2 cellular contexts compared by ENCODE assay signal in the genomic region with DNA sequence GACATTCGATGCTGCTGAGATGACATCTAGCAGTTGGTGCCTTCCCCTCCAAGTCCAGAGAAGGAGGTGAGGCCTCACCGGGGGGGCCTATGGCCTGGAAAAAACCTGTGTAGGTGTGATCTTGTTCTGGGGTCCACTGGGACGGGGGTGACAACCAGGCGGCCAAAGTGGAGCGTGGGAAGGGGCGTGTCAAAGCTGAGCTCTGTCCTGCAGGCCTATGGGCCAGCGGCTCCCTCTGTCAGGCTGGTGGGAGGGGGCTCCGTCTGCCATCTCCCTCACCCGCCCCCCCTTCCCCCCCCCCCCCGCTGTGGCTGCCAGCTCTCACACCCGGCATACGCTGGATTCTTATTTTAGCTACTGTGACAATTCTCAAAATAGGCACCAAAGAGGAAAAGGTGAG.
TF ChIP-seq lines count a peak whose summit lies in the region.

No MANE protein-coding gene starts in this region.

TF ChIP-seq in GM23338, 12 proteins besides CTCF, POLR2A, EP300 and RAD21 (continues in another document):
- TF ChIP-seq POLR2AphosphoS5 (IDR thresholded peaks at IDR 0.05; ENCODE audit: low read depth) (no peak), EZH2 (IDR thresholded peaks at IDR 0.05; ENCODE audit: low read depth, unreplicated experiment) (no peak), CREB1 (CRISPR knock-in tag; IDR thresholded peaks at IDR 0.05; ENCODE audit: low read depth) (no peak), NANOG (IDR thresholded peaks at IDR 0.05; ENCODE audit: borderline replicate concordance) (no peak), EZH2phosphoT487 (IDR thresholded peaks at IDR 0.05; ENCODE audit: unreplicated experiment) (no peak), ETS1 (IDR thresholded peaks at IDR 0.05) (no peak), ZNF114 (CRISPR knock-in tag; IDR thresholded peaks at IDR 0.05) (no peak), ZNF331 (CRISPR knock-in tag; IDR thresholded peaks at IDR 0.05; ENCODE audit: low read depth) (no peak), STAT1 (IDR thresholded peaks at IDR 0.05; ENCODE audit: unreplicated experiment) (no peak)
- TF ChIP-seq, protein P1, sequence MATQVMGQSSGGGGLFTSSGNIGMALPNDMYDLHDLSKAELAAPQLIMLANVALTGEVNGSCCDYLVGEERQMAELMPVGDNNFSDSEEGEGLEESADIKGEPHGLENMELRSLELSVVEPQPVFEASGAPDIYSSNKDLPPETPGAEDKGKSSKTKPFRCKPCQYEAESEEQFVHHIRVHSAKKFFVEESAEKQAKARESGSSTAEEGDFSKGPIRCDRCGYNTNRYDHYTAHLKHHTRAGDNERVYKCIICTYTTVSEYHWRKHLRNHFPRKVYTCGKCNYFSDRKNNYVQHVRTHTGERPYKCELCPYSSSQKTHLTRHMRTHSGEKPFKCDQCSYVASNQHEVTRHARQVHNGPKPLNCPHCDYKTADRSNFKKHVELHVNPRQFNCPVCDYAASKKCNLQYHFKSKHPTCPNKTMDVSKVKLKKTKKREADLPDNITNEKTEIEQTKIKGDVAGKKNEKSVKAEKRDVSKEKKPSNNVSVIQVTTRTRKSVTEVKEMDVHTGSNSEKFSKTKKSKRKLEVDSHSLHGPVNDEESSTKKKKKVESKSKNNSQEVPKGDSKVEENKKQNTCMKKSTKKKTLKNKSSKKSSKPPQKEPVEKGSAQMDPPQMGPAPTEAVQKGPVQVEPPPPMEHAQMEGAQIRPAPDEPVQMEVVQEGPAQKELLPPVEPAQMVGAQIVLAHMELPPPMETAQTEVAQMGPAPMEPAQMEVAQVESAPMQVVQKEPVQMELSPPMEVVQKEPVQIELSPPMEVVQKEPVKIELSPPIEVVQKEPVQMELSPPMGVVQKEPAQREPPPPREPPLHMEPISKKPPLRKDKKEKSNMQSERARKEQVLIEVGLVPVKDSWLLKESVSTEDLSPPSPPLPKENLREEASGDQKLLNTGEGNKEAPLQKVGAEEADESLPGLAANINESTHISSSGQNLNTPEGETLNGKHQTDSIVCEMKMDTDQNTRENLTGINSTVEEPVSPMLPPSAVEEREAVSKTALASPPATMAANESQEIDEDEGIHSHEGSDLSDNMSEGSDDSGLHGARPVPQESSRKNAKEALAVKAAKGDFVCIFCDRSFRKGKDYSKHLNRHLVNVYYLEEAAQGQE (IDR thresholded peaks at IDR 0.05; ENCODE audit: unreplicated experiment), result no peak

TF ChIP-seq in SK-N-SH, 30 proteins besides CTCF, POLR2A, EP300 and RAD21:
- TF ChIP-seq RFX5 (IDR thresholded peaks at IDR 0.05; ENCODE audit: low read length) (no peak), SIN3A (IDR thresholded peaks at IDR 0.05; ENCODE audit: borderline replicate concordance, low read depth, low read length) (no peak), POLR2AphosphoS5 (IDR thresholded peaks at IDR 0.05; ENCODE audit: low read depth, low read length) (no peak), CHD2 (IDR thresholded peaks at IDR 0.05; ENCODE audit: low read length, partially characterized antibody) (no peak), USF1 (IDR thresholded peaks at IDR 0.05; ENCODE audit: borderline replicate concordance, low read depth) (no peak), YY1 (IDR thresholded peaks at IDR 0.05; ENCODE audit: low read depth) (no peak), RXRA (IDR thresholded peaks at IDR 0.05; ENCODE audit: borderline replicate concordance, low read depth) (no peak), MXI1 (IDR thresholded peaks at IDR 0.05; ENCODE audit: low read depth, low read length) (no peak), TEAD4 (IDR thresholded peaks at IDR 0.05; ENCODE audit: borderline replicate concordance, insufficient read depth) (no peak)
TF ChIP-seq in SK-N-SH: peak in this region for 0.
